ENCODE assay signal across 25 cellular contexts in genomic region chr4:55568905-55569504, GRCh38. TPM values are rescaled to one million over a fixed set of nuclear protein-coding genes. Genes with fewer than 3 reads are reported as not detected.
DNase-seq lines count a peak whose midpoint lies in the region; ATAC-seq and TF ChIP-seq lines count a peak whose summit lies in the region.
"Had no signal": no experiment of that assay in that cellular context is flagged by ENCODE, and none has a peak within 500 bp of the region (broad histone marks: within the 10 kb centered on the region; RNA-seq: fewer than 3 reads in every experiment).

No MANE protein-coding gene starts in this region.

- H3K9me3 ChIP-seq in psoas muscle = no peaks in the 10 kb centered on the region
- H3K9me3 ChIP-seq: gastrocnemius medialis, Peyer's patch had no signal

- ATAC-seq in GM18519 (IDR thresholded peaks at IDR 0.05; ENCODE audit: low FRiP score, unreplicated experiment) = peak; percentile 74
- peak; percentile 83 for ATAC-seq in GM21367 (IDR thresholded peaks at IDR 0.05; ENCODE audit: unreplicated experiment)
- peak; percentile 63 for ATAC-seq in HG03066 (IDR thresholded peaks at IDR 0.05; ENCODE audit: low read depth, unreplicated experiment)
- ATAC-seq in HG03039 (IDR thresholded peaks at IDR 0.05; ENCODE audit: unreplicated experiment) = no peak
- no peak for ATAC-seq in psoas muscle
- ATAC-seq: gastrocnemius medialis, left colon had no signal

- DNase-seq in hepatic stellate cell (ENCODE audit: low spot score) (no peak), psoas muscle (no peak)
- DNase-seq: activated effector memory CD4-positive, alpha-beta T cell treated with Interleukin-2 at 50 U/mL for 16 hours; dorsolateral prefrontal cortex; EL; gastrocnemius medialis; HFFc6; left colon; midbrain; NCI-H1105; nephron progenitor cell; Peyer's patch; T-helper 9 cell had no signal

- no peaks in the 10 kb centered on the region for H3K4me1 ChIP-seq in psoas muscle
- H3K4me1 ChIP-seq: gastrocnemius medialis, Peyer's patch had no signal

- 89 to 95% (median 90%) methylated on average over 1 of the region's 1 CpG for WGBS in psoas muscle, 3 donors

- H3K4me3 ChIP-seq in psoas muscle = no peak overlapping the region
- H3K4me3 ChIP-seq: dorsolateral prefrontal cortex, gastrocnemius medialis, Peyer's patch, SK-N-MC had no signal

- no peaks in the 10 kb centered on the region for H3K27me3 ChIP-seq in psoas muscle (ENCODE audit: insufficient read depth in 3 of 3, low read length in 2 of 3)
- H3K27me3 ChIP-seq: dorsolateral prefrontal cortex, gastrocnemius medialis, Peyer's patch had no signal

- H3K36me3 ChIP-seq in psoas muscle (ENCODE audit: insufficient read depth in 1 of 2, low read depth in 1 of 2) = no peaks in the 10 kb centered on the region
- H3K36me3 ChIP-seq: gastrocnemius medialis, Peyer's patch had no signal

- intact Hi-C loops in psoas muscle (cut with DNase I) = no loop called here

- TF ChIP-seq CTCF in VCaP (conservative IDR thresholded peaks at IDR 0.05) = no peak
- TF ChIP-seq CTCF in psoas muscle (IDR thresholded peaks at IDR 0.05) = no peak

- peak overlapping the region; percentile 43 for H3K27ac ChIP-seq in VCaP
- H3K27ac ChIP-seq in psoas muscle = no peak overlapping the region
- H3K27ac ChIP-seq: dorsolateral prefrontal cortex, gastrocnemius medialis, Peyer's patch, SK-N-MC had no signal

RNA-seq across cellular contexts. Expression of gene CLOCK, which starts 22.3 kb away (rescaled TPM):
- 10 to 100 TPM; 21.8 to 54.1 (median 31.5) TPM for total RNA-seq in psoas muscle
- 10 to 100 TPM in 1 of 3 donors, 1 to 10 TPM in 2; 5.9 to 23.5 (median 7.2) TPM for polyA plus RNA-seq in psoas muscle

RNA-seq across cellular contexts. Expression of gene PDCL2, which starts 23.0 kb away (rescaled TPM):
- not detected for total RNA-seq in psoas muscle
- not detected for polyA plus RNA-seq in psoas muscle
- total RNA-seq: cardiac septum, epithelial cell of proximal tubule, gastrocnemius medialis, HFFc6, left colon, LHCN-M2, Peyer's patch, posterior vena cava, skeletal muscle tissue, ureter had no signal

Comparison
In these comparisons a context has a peak if more than half of its experiments do, and no peak if none do; other contexts are left out.
1. ATAC-seq: peak in GM18519 (single experiment), GM21367 (single experiment) and HG03066 (single experiment); none in HG03039 (single experiment) and psoas muscle (0 of 4).